9 cellular contexts compared by ENCODE assay signal in genomic region chr2:45607701-45608100, GRCh38. TPM values are rescaled to one million over a fixed set of nuclear protein-coding genes. Genes with fewer than 3 reads are reported as not detected.
DNase-seq lines count a peak whose midpoint lies in the region; ATAC-seq and TF ChIP-seq lines count a peak whose summit lies in the region.
"Had no signal": no experiment of that assay in that cellular context is flagged by ENCODE, and none has a peak within 500 bp of the region (broad histone marks: within the 10 kb centered on the region; RNA-seq: fewer than 3 reads in every experiment).

No MANE protein-coding gene starts in this region.

- H3K36me3 ChIP-seq in tibial nerve = peaks cover 0 to 26% (median 0%) of the 10 kb centered on the region in 3 donors

- peak; percentile 10 for DNase-seq in DMS53 treated with DMSO at 0.1 percent for 48 hours (lab: John Stamatoyannopoulos, UW; ENCODE audit: unreplicated experiment)
- peak; percentile 36 for DNase-seq in HuH-7 (ENCODE audit: low spot score)
- no peak for DNase-seq in astrocyte of the cerebellum (ENCODE audit: low read depth)
- peak; percentile 31 for DNase-seq in myocyte (ENCODE audit: low read depth)
- DNase-seq in tibial nerve (ENCODE audit: low spot score in 2 of 2) = no peak
- no peak for DNase-seq in HK-2 (ENCODE audit: unreplicated experiment)
- DNase-seq in activated T-cell treated with anti-CD3 and anti-CD28 coated beads for 4 hours = no peak
- DNase-seq: left cardiac atrium had no signal

- no peak for TF ChIP-seq POLR2A in tibial nerve (IDR thresholded peaks at IDR 0.05)

- no peak overlapping the region for H3K27ac ChIP-seq in tibial nerve

- H3K4me3 ChIP-seq in astrocyte of the cerebellum (ENCODE audit: low read depth, low read length) (no peak overlapping the region), tibial nerve (no peak overlapping the region)

- TF ChIP-seq CTCF in astrocyte of the cerebellum (IDR thresholded peaks at IDR 0.05; ENCODE audit: low read depth, low read length, missing control alignments) (peak; percentile 55), tibial nerve (IDR thresholded peaks at IDR 0.05) (peak in 2 of 5 experiments; percentile 12 to 19)

- no peaks in the 10 kb centered on the region for H3K27me3 ChIP-seq in tibial nerve

- no peak for TF ChIP-seq EP300 in tibial nerve (IDR thresholded peaks at IDR 0.05)

- H3K9me3 ChIP-seq in tibial nerve = no peaks in the 10 kb centered on the region

- ATAC-seq in HG02678 (IDR thresholded peaks at IDR 0.05; ENCODE audit: unreplicated experiment) = no peak
- ATAC-seq: left cardiac atrium had no signal

- WGBS in tibial nerve, 2 donors = 45 to 77% methylated on average over 1 of the region's 1 CpG

- in situ Hi-C loops in astrocyte of the cerebellum (cut with HindIII; ENCODE audit: low sequenced_read_pairs) = no loop called here

- H3K4me1 ChIP-seq in tibial nerve = peaks cover 0 to 33% (median 3%) of the 10 kb centered on the region in 4 donors

RNA-seq across cellular contexts. Expression of gene SRBD1, which starts 3.4 kb away (rescaled TPM):
- total RNA-seq in myocyte = 13.1 and 17.5 TPM in 2 replicates
- 5.0 TPM for polyA plus RNA-seq in myocyte (2012)
- total RNA-seq in tibial nerve = 10 to 100 TPM; 14.7 to 36.7 (median 20.8) TPM

RNA-seq across cellular contexts. Expression of gene PRKCE, which starts 43.8 kb away (rescaled TPM):
- total RNA-seq in myocyte (1.7 and 2.4 TPM in 2 replicates), tibial nerve (10 to 100 TPM; 14.4 to 22.4 (median 17.9) TPM)
- polyA plus RNA-seq in myocyte (2012) = 6.9 TPM

Comparison
In these comparisons a context has a peak if more than half of its experiments do, and no peak if none do; other contexts are left out.
1. DNase-seq: peak in DMS53 treated with DMSO at 0.1 percent for 48 hours (single experiment), HuH-7 (single experiment) and myocyte (single experiment); none in astrocyte of the cerebellum (single experiment), tibial nerve (0 of 2), HK-2 (single experiment) and activated T-cell treated with anti-CD3 and anti-CD28 coated beads for 4 hours (single experiment).